In genomic region chr6:44203955-44204354, GRCh38 we compare ENCODE assay signal across 1 cellular context.
A peak's percentile ranks its signal among the peaks of the same experiment; 100 is the strongest.
TF ChIP-seq lines count a peak whose summit lies in the region.

No MANE protein-coding gene starts in this region.

TF ChIP-seq in K562, 482 proteins besides CTCF, POLR2A, EP300 and RAD21 (continued from another document and continues in another):
- peak in 1 of 2 experiments; percentile 38 for TF ChIP-seq AFF1 (IDR thresholded peaks at IDR 0.05; ENCODE audit: low read depth in 1 of 2, partially characterized antibody in 2 of 2)
- no peak for TF ChIP-seq MIER1 (IDR thresholded peaks at IDR 0.05; ENCODE audit: low read depth)
- no peak for TF ChIP-seq ELK3 (CRISPR knock-in tag; IDR thresholded peaks at IDR 0.05)
- TF ChIP-seq ATF4 (CRISPR knock-in tag; IDR thresholded peaks at IDR 0.05) = no peak
- no peak for TF ChIP-seq ZNF592 (IDR thresholded peaks at IDR 0.05)
- no peak for TF ChIP-seq ZKSCAN3 (CRISPR knock-in tag; IDR thresholded peaks at IDR 0.05)
- no peak for TF ChIP-seq BACH1 (tag; IDR thresholded peaks at IDR 0.05)
- no peak for TF ChIP-seq GMEB1 (CRISPR knock-in tag; IDR thresholded peaks at IDR 0.05)
- TF ChIP-seq ZFP91 (CRISPR knock-in tag; IDR thresholded peaks at IDR 0.05) = no peak
- 0 out of 2 replicates have a peak, but pooled peaks have one; percentile 23 for TF ChIP-seq ELF1 (tag; IDR thresholded peaks at IDR 0.05)
- TF ChIP-seq LEF1 (IDR thresholded peaks at IDR 0.05) = peak; percentile 45; the same call in 1 of the 2 replicates
- TF ChIP-seq TFAM (CRISPR knock-in tag; conservative IDR thresholded peaks at IDR 0.05) = no peak
- no peak for TF ChIP-seq ZNF121 (CRISPR knock-in tag; conservative IDR thresholded peaks at IDR 0.05)
- TF ChIP-seq LARP7 (IDR thresholded peaks at IDR 0.05) = no peak
- TF ChIP-seq NR2C2 (CRISPR knock-in tag; IDR thresholded peaks at IDR 0.05) = no peak
- no peak for TF ChIP-seq NR2C2 (tag; IDR thresholded peaks at IDR 0.05)
- no peak for TF ChIP-seq KLF6 (CRISPR knock-in tag; IDR thresholded peaks at IDR 0.05; ENCODE audit: borderline replicate concordance)
- no peak for TF ChIP-seq MBD2 (IDR thresholded peaks at IDR 0.05; ENCODE audit: borderline replicate concordance, low read depth)
- TF ChIP-seq THRAP3 (IDR thresholded peaks at IDR 0.05; ENCODE audit: borderline replicate concordance) = no peak
- no peak for TF ChIP-seq ILK (tag; IDR thresholded peaks at IDR 0.05; ENCODE audit: borderline replicate concordance, low read depth)
- TF ChIP-seq ZNF280B (CRISPR knock-in tag; IDR thresholded peaks at IDR 0.05) = no peak
- no peak for TF ChIP-seq PHF20 (IDR thresholded peaks at IDR 0.05; ENCODE audit: partially characterized antibody)
- no peak for TF ChIP-seq DLX4 (CRISPR knock-in tag; IDR thresholded peaks at IDR 0.05)
- TF ChIP-seq FOXM1 (IDR thresholded peaks at IDR 0.05; ENCODE audit: low read depth) = no peak
- TF ChIP-seq FOXM1 (CRISPR knock-in tag; IDR thresholded peaks at IDR 0.05; ENCODE audit: low read depth) = no peak
- no peak for TF ChIP-seq SAFB (IDR thresholded peaks at IDR 0.05; ENCODE audit: borderline replicate concordance, low read depth, low read length)
- peak; percentile 12; the same call in 1 of the 2 replicates for TF ChIP-seq ARID3A (IDR thresholded peaks at IDR 0.05; ENCODE audit: borderline replicate concordance, low read depth, low read length)
- TF ChIP-seq TAF7 (tag; IDR thresholded peaks at IDR 0.05) = no peak
- no peak for TF ChIP-seq NRF1 (conservative IDR thresholded peaks at IDR 0.05 in 1 of 2, IDR thresholded peaks at IDR 0.05 in 1 of 2)
- no peak for TF ChIP-seq EWSR1 (IDR thresholded peaks at IDR 0.05; ENCODE audit: borderline replicate concordance, low read depth, partially characterized antibody)
- no peak for TF ChIP-seq MCM2 (IDR thresholded peaks at IDR 0.05; ENCODE audit: low read depth)
